9 cellular contexts compared by ENCODE assay signal in genomic region chr7:98836811-98837631, GRCh38. TPM values are rescaled to one million over a fixed set of nuclear protein-coding genes. Genes with fewer than 3 reads are reported as not detected.
A peak's percentile ranks its signal among the peaks of the same experiment; 100 is the strongest.
DNase-seq lines count a peak whose midpoint lies in the region; ATAC-seq and TF ChIP-seq lines count a peak whose summit lies in the region.
"Had no signal": no experiment of that assay in that cellular context is flagged by ENCODE, and none has a peak within 500 bp of the region (broad histone marks: within the 10 kb centered on the region; RNA-seq: fewer than 3 reads in every experiment).

No MANE protein-coding gene starts in this region.

- intact Hi-C loops in posterior cingulate gyrus (cut with DNase I), result no loop called here

- no peak for ATAC-seq in GM19467 (IDR thresholded peaks at IDR 0.05; ENCODE audit: unreplicated experiment)
- ATAC-seq: naive thymus-derived CD8-positive, alpha-beta T cell had no signal

- H3K27ac ChIP-seq in coronary artery, result no peak overlapping the region

- TF ChIP-seq CTCF in coronary artery (IDR thresholded peaks at IDR 0.05), result peak; percentile 29

- no peak overlapping the region for H3K4me3 ChIP-seq in coronary artery

- DNase-seq in DMS79 (lab: John Stamatoyannopoulos, UW), result peak; percentile 72
- peak; percentile 19 for DNase-seq in HT1080 (ENCODE audit: low read depth)
- DNase-seq in NOMO-1 (lab: John Stamatoyannopoulos, UW; ENCODE audit: unreplicated experiment in 2 of 2), result peak; percentile 47 to 49
- no peak for DNase-seq in coronary artery (ENCODE audit: low spot score)
- peak in 7 of 10 donors; percentile 4 to 89 (median 36) for DNase-seq in posterior cingulate gyrus
- DNase-seq in AG20443 (ENCODE audit: low spot score), result no peak
- no peak for DNase-seq in inferior parietal cortex (ENCODE audit: extremely low spot score)

RNA-seq across cellular contexts. Expression of gene TMEM130, which starts 32.8 kb away (rescaled TPM):
- not detected in 2 replicates for total RNA-seq in HT1080 (2014; rRNA removed; shearing (Covaris generic))
- polyA plus RNA-seq in HT1080 (2015; cell fraction: cytosol; rRNA removed), result 0.42 TPM in 1 of 2 replicates, not detected in the other
- not detected in 2 replicates for polyA plus RNA-seq in HT1080 (2015; cell fraction: nucleus; rRNA removed)
- total RNA-seq: naive thymus-derived CD8-positive, alpha-beta T cell had no signal
- polyA plus RNA-seq: naive thymus-derived CD8-positive, alpha-beta T cell had no signal

RNA-seq across cellular contexts. Expression of gene TRRAP, which starts 41.3 kb away (rescaled TPM):
- total RNA-seq in HT1080 (2014; rRNA removed; shearing (Covaris generic)), result 12.3 and 14.7 TPM in 2 replicates
- 10.7 and 12.6 TPM in 2 replicates for polyA plus RNA-seq in HT1080 (2015; cell fraction: cytosol; rRNA removed)
- polyA plus RNA-seq in HT1080 (2015; cell fraction: nucleus; rRNA removed), result 45.5 and 46.1 TPM in 2 replicates

Comparison
In these comparisons a context has a peak if more than half of its experiments do, and no peak if none do; other contexts are left out.
1. DNase-seq: peak in DMS79 (single experiment), HT1080 (single experiment), NOMO-1 (2 of 2) and posterior cingulate gyrus (7 of 10); none in coronary artery (single experiment), AG20443 (single experiment) and inferior parietal cortex (single experiment).